Comparison of ENCODE assay signal across 7 cellular contexts in the genomic region with DNA sequence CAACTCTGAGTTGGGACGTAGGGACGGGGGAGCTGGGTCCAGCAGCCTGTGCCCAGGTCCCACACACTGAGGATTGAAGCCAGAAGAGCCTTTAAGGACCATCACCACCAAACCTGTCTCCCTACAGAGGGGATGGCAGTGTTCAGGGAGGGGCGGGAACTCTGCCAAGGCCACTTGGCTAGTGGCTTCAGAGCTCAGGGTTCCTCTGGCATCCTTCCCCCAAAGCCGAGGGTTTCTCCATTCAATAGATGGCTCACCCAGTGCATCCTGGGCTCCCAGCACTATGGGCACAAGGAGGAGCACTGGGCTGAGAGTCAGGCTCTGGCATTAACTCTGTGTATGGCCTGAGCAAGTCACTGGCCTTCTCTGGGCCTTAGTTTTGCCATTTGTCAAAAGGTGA. TPM values are rescaled to one million over a fixed set of nuclear protein-coding genes. Genes with fewer than 3 reads are reported as not detected.
"Had no signal": no experiment of that assay in that cellular context is flagged by ENCODE, and none has a peak within 500 bp of the region (broad histone marks: within the 10 kb centered on the region; RNA-seq: fewer than 3 reads in every experiment).

No MANE protein-coding gene starts in this region.

RNA-seq across cellular contexts. Expression of a gene that starts 4.4 kb away (rescaled TPM):
- total RNA-seq: GM23248, H4, H7, HepG2, HFFc6, HT1080 had no signal
- polyA plus RNA-seq: GM23248, IgD-negative memory B cell had no signal

RNA-seq across cellular contexts. Expression of a gene that starts 20.2 kb away (rescaled TPM):
- total RNA-seq: GM23248, H4, H7, HepG2, HFFc6, HT1080 had no signal
- polyA plus RNA-seq: GM23248, IgD-negative memory B cell had no signal
